Comparison of ENCODE assay signal across 16 cellular contexts in the genomic region with DNA sequence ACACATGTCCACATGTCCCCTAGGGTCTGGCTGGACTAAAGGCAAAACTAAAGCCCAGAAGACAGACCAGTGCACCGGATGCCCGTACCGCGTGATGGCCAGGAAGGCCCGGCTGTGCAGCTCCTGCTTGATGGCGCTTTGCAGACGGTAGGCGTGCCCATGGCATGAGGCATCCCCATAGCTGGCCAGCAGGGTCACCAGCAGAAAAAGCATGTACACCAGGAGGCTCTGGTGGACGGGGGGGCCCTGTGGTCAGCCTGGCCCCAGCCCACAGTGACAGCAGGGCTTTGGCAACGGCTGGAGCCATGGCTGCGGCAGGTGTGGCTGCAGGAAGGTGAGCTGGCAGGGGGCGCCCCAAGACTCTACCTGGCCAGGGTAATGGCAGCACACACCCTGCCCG. TPM values are rescaled to one million over a fixed set of nuclear protein-coding genes. Genes with fewer than 3 reads are reported as not detected.
DNase-seq lines count a peak whose midpoint lies in the region; ATAC-seq and TF ChIP-seq lines count a peak whose summit lies in the region.
"Had no signal": no experiment of that assay in that cellular context is flagged by ENCODE, and none has a peak within 500 bp of the region (broad histone marks: within the 10 kb centered on the region; RNA-seq: fewer than 3 reads in every experiment).

No MANE protein-coding gene starts in this region.

- H3K9ac ChIP-seq in HCT116 (ENCODE audit: low read length) (no peak overlapping the region), colonic mucosa (ENCODE audit: low read depth in 2 of 2, low read length in 2 of 2) (peak overlapping the region in 1 of 2 donors; percentile 81), mucosa of stomach (ENCODE audit: low read length) (peak overlapping the region; percentile 45), stomach smooth muscle (ENCODE audit: low read length in 2 of 2) (no peak overlapping the region)

- ATAC-seq in HCT116 = no peak
- ATAC-seq in right cardiac atrium = no peak
- ATAC-seq in foreskin keratinocyte = no peak

- no peak overlapping the region for H2AFZ ChIP-seq in HCT116 (ENCODE audit: low read depth, low read length, poor library complexity, severe bottlenecking)

- H3K9me3 ChIP-seq in HCT116 (ENCODE audit: control insufficient read depth in 1 of 2, insufficient read depth in 1 of 2, low read depth in 1 of 2, low read length in 2 of 2) (no peaks in the 10 kb centered on the region), colonic mucosa (no peaks in the 10 kb centered on the region), mucosa of stomach (ENCODE audit: control insufficient read depth, low read length) (no peaks in the 10 kb centered on the region), stomach smooth muscle (ENCODE audit: control insufficient read depth in 2 of 2, low read length in 2 of 2) (no peaks in the 10 kb centered on the region), right cardiac atrium (ENCODE audit: control insufficient read depth, low read length) (no peaks in the 10 kb centered on the region)
- H3K9me3 ChIP-seq: MG63, SJCRH30 had no signal

- no peak for TF ChIP-seq POLR2A in HCT116 (IDR thresholded peaks at IDR 0.05; ENCODE audit: borderline replicate concordance, extremely low read depth, insufficient read depth, insufficient read length)

- no peak for TF ChIP-seq CTCF in HCT116 (IDR thresholded peaks at IDR 0.05 in 2 of 3, conservative IDR thresholded peaks at IDR 0.05 in 1 of 3; ENCODE audit: borderline replicate concordance in 1 of 3, insufficient read depth in 1 of 3, low read depth in 2 of 3, low read length in 2 of 3)
- no peak for TF ChIP-seq CTCF in colonic mucosa (IDR thresholded peaks at IDR 0.05)
- TF ChIP-seq CTCF in foreskin keratinocyte (conservative IDR thresholded peaks at IDR 0.05) = no peak

- H3K27ac ChIP-seq in HCT116 (ENCODE audit: low read depth, low read length) (peak overlapping the region; percentile 84; the same call in 1 of the 2 replicates), colonic mucosa (peak overlapping the region; percentile 84), stomach smooth muscle (ENCODE audit: low read length) (peak overlapping the region; percentile 62), right cardiac atrium (ENCODE audit: low read length) (no peak overlapping the region), foreskin keratinocyte (no peak overlapping the region)
- H3K27ac ChIP-seq: SJCRH30 had no signal

- H3K27me3 ChIP-seq in HCT116 (ENCODE audit: insufficient read depth, low read length) (no peaks in the 10 kb centered on the region), colonic mucosa (no peaks in the 10 kb centered on the region), mucosa of stomach (ENCODE audit: control insufficient read depth, insufficient read depth, low read length) (no peaks in the 10 kb centered on the region), stomach smooth muscle (ENCODE audit: control insufficient read depth in 1 of 2, insufficient read depth in 2 of 2, low read length in 2 of 2) (no peaks in the 10 kb centered on the region), right cardiac atrium (ENCODE audit: control insufficient read depth, insufficient read depth) (no peaks in the 10 kb centered on the region), foreskin keratinocyte (no peaks in the 10 kb centered on the region)
- H3K27me3 ChIP-seq: MG63, SJCRH30 had no signal

- TF ChIP-seq RAD21 in HCT116 (IDR thresholded peaks at IDR 0.05; ENCODE audit: low read depth) = no peak

- intact Hi-C loops in HCT116 (cut with micrococcal nuclease) (no loop called here), colonic mucosa (cut with DNase I) (no loop called here), right cardiac atrium (cut with DNase I) (no loop called here)

- no TSS peak for BruUV-seq in HCT116 (replicated peaks; lab: Mats Ljungman, UMichigan)

- H4K20me1 ChIP-seq in HCT116 (ENCODE audit: insufficient read depth) = no peaks in the 10 kb centered on the region

- POLR2A ChIA-PET in HCT116 (lab: Charles Lee) = no interaction called here

- CTCF ChIA-PET in HCT116 (lab: Charles Lee) = no interaction called here

- RAD21 ChIA-PET in HCT116 (lab: Charles Lee; ENCODE audit: low non-redundant PET in 1 of 2, low total read pairs in 2 of 2, uncharacterized antibody in 2 of 2, unreplicated experiment in 2 of 2) = no interaction called here

- H3K4me1 ChIP-seq in HCT116 (ENCODE audit: control insufficient read depth in 1 of 2, insufficient read depth in 2 of 2, low read length in 2 of 2) (peaks cover 9 to 29% of the 10 kb centered on the region in 2 experiments), colonic mucosa (peaks cover 4% of the 10 kb centered on the region), mucosa of stomach (ENCODE audit: control insufficient read depth, insufficient read depth, low read length) (peaks cover 36% of the 10 kb centered on the region), stomach smooth muscle (ENCODE audit: control insufficient read depth, insufficient read depth, low read length) (peaks cover 24% of the 10 kb centered on the region), right cardiac atrium (ENCODE audit: control insufficient read depth, insufficient read depth, low read length) (no peaks in the 10 kb centered on the region), foreskin keratinocyte (no peaks in the 10 kb centered on the region)
- H3K4me1 ChIP-seq: SJCRH30 had no signal

- WGBS in right cardiac atrium = 96% methylated on average over 13 of the region's 13 CpGs

- no peak for DNase-seq in HCT116 (ENCODE audit: low read depth, low spot score)
- DNase-seq in colonic mucosa = no peak
- DNase-seq in right cardiac atrium = no peak
- no peak for DNase-seq in foreskin keratinocyte
- no peak for DNase-seq in HuH-7 (ENCODE audit: low spot score)
- DNase-seq: CD4-positive, alpha-beta memory T cell; DMS 273 treated with DMSO at 0.1 percent for 48 hours; MG63; NCI-H1092; NCI-H146; NCI-H2081; NCI-H748 treated with DMSO at 0.1 percent for 48 hours; OCI-M1; SJCRH30 had no signal

- peaks cover 10 to 19% of the 10 kb centered on the region in 2 experiments; a peak in 3 of 4 replicates for H3K36me3 ChIP-seq in HCT116 (ENCODE audit: control insufficient read depth in 1 of 2, insufficient read depth in 2 of 2, low read length in 2 of 2)
- H3K36me3 ChIP-seq in colonic mucosa = no peaks in the 10 kb centered on the region
- H3K36me3 ChIP-seq in mucosa of stomach (ENCODE audit: control insufficient read depth, insufficient read depth, low read length) = peaks cover 8% of the 10 kb centered on the region
- H3K36me3 ChIP-seq in stomach smooth muscle (ENCODE audit: control insufficient read depth in 2 of 2, insufficient read depth in 2 of 2, low read length in 2 of 2) = peaks cover 44 to 62% of the 10 kb centered on the region in 2 donors

- H3K4me2 ChIP-seq in HCT116 (ENCODE audit: low read length) = peak overlapping the region; percentile 91

- H3K9me2 ChIP-seq in HCT116 (ENCODE audit: insufficient read depth) = no peaks in the 10 kb centered on the region

- H3K4me3 ChIP-seq in HCT116 (replicated peaks in 1 of 2; ENCODE audit: low read depth in 1 of 2, low read length in 2 of 2) (no peak overlapping the region), colonic mucosa (no peak overlapping the region), mucosa of stomach (ENCODE audit: low read length) (no peak overlapping the region), stomach smooth muscle (ENCODE audit: low read length in 2 of 2) (no peak overlapping the region), right cardiac atrium (ENCODE audit: low read length) (no peak overlapping the region)
- H3K4me3 ChIP-seq: MG63, SJCRH30 had no signal

- H3K79me2 ChIP-seq in HCT116 (ENCODE audit: insufficient read depth, low read length) = no peaks in the 10 kb centered on the region

RNA-seq across cellular contexts. Expression of a gene that starts 42.8 kb away (rescaled TPM):
- 137 TPM for total RNA-seq in HCT116 (2021; ENCODE audit: unreplicated experiment)
- polyA plus RNA-seq in HCT116 (2012) = 109 and 142 TPM in 2 replicates
- total RNA-seq in colonic mucosa = 10 to 100 TPM; 48.2 to 83.5 TPM
- 100 to 1,000 TPM in 2 of 4 donors, 10 to 100 TPM in 2; 95.9 to 111 (median 99.1) TPM for total RNA-seq in right cardiac atrium
- 98.4 TPM for polyA plus RNA-seq in right cardiac atrium
- 36.7 and 46.5 TPM in 2 replicates for total RNA-seq in foreskin keratinocyte
- 16.8 and 19.7 TPM in 2 replicates for polyA plus RNA-seq in foreskin keratinocyte

RNA-seq across cellular contexts. Expression of a gene that starts 45.1 kb away (rescaled TPM):
- total RNA-seq in HCT116 (2021; ENCODE audit: unreplicated experiment) (74.1 TPM), colonic mucosa (100 to 1,000 TPM in 1 of 2 donors, 10 to 100 TPM in 1; 75.3 to 143 TPM), right cardiac atrium (10 to 100 TPM; 67.3 to 72.4 (median 69.4) TPM), foreskin keratinocyte (34.0 and 40.7 TPM in 2 replicates)
- polyA plus RNA-seq in HCT116 (2012) = 62.2 and 63.0 TPM in 2 replicates
- polyA plus RNA-seq in right cardiac atrium (34.7 TPM), foreskin keratinocyte (25.6 and 28.8 TPM in 2 replicates)

RNA-seq across cellular contexts. Expression of a gene that starts 45.2 kb away (rescaled TPM):
- total RNA-seq in HCT116 (2021; ENCODE audit: unreplicated experiment) (40.1 TPM), colonic mucosa (10 to 100 TPM; 30.1 to 96.8 TPM), right cardiac atrium (10 to 100 TPM in 3 of 4 donors, 1 to 10 TPM in 1; 4.3 to 14.0 (median 12.5) TPM), foreskin keratinocyte (33.6 and 35.3 TPM in 2 replicates)
- polyA plus RNA-seq in HCT116 (2012) = 27.3 and 28.3 TPM in 2 replicates
- polyA plus RNA-seq in right cardiac atrium (21.3 TPM), foreskin keratinocyte (39.0 and 41.6 TPM in 2 replicates)

RNA-seq across cellular contexts. Expression of a gene that starts 55.6 kb away (rescaled TPM):
- total RNA-seq in HCT116 (2021; ENCODE audit: unreplicated experiment) (44.9 TPM), colonic mucosa (10 to 100 TPM; 18.2 to 24.5 TPM), right cardiac atrium (under 1 TPM in 3 of 4 donors, not detected in 1; 0.24 to 0.89 (median 0.88) TPM), foreskin keratinocyte (0.42 and 0.44 TPM in 2 replicates)
- polyA plus RNA-seq in HCT116 (2012) = 43.9 and 46.7 TPM in 2 replicates
- polyA plus RNA-seq in right cardiac atrium (0.95 TPM), foreskin keratinocyte (0.49 and 0.72 TPM in 2 replicates)

Comparison
In these comparisons a context has a peak if more than half of its experiments do, and no peak if none do; other contexts are left out.
1. H3K27ac ChIP-seq: peak in HCT116 (single experiment), colonic mucosa (single experiment) and stomach smooth muscle (single experiment); none in right cardiac atrium (single experiment) and foreskin keratinocyte (single experiment).